In the genomic region with DNA sequence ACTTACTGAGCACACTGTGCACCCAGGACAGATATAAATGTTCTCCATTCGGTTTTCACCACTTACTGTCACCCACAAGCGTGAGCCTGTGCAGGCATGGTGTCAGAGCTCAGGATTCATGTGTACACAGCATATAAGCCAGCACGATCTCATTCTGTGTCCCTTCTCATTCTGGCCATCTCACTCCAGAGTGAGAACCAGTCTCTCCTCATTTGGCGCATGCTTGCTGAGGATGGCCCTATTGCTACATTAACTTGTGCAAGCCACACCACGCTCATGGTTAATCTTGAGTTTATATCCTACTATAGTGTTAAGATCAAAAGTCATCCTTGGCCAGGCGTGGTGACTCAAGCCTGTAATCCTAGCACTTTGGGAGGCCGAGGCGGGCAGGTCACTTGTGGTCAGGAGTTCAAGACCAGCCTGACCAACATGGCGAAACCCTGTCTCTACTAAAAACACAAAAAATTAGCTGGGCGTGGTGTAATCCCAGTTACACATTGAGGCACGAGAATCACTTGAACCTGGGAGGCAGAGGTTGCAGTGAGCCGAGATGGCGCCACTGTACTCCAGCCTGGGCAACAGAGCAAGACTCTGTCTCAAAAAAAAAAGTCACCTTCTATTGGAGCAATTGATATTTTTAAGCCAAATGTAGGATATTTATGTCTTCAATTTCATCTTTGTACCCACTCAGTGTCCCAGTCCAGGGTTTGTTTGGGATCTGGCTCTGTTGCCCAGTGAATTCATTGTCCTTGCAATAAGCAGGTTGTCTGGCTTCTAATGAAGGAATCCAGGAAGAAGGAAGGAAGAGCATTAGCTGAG, we compare ENCODE assay signal across 10 cellular contexts. TPM values are rescaled to one million over a fixed set of nuclear protein-coding genes. Genes with fewer than 3 reads are reported as not detected.
DNase-seq lines count a peak whose midpoint lies in the region; ATAC-seq and TF ChIP-seq lines count a peak whose summit lies in the region.
"Had no signal": no experiment of that assay in that cellular context is flagged by ENCODE, and none has a peak within 500 bp of the region (broad histone marks: within the 10 kb centered on the region; RNA-seq: fewer than 3 reads in every experiment).

No MANE protein-coding gene starts in this region.

- no peaks in the 10 kb centered on the region; a peak in 1 of 22 replicates for H4K20me1 ChIP-seq in BLaER1 treated with 17β-estradiol and CSF1 and Interleukin-3, amounts not matched to agents 10 nM and 100 nM

- H3K9me3 Mint-ChIP-seq in CD8-positive, alpha-beta T cell: no peaks in the 10 kb centered on the region
- no peaks in the 10 kb centered on the region for H3K9me3 Mint-ChIP-seq in T-cell
- H3K9me3 Mint-ChIP-seq in immature natural killer cell: no peaks in the 10 kb centered on the region

- intact Hi-C loops in CD8-positive, alpha-beta T cell (cut with DNase I, micrococcal nuclease): no loop called here

- H3K27ac Mint-ChIP-seq in CD8-positive, alpha-beta T cell: peak overlapping the region; percentile 75
- H3K27ac Mint-ChIP-seq in T-cell (peak overlapping the region; percentile 72 to 76), immature natural killer cell (peak overlapping the region; percentile 31 to 90 (median 84))

- peak overlapping the region; percentile 25 to 97 (median 83); a peak in 21 of 22 replicates for H3K4me2 ChIP-seq in BLaER1 treated with 17β-estradiol and CSF1 and Interleukin-3, amounts not matched to agents 10 nM and 100 nM

- TF ChIP-seq CTCF in CD8-positive, alpha-beta T cell (IDR thresholded peaks at IDR 0.05): no peak

- POLR2A ChIA-PET in CD8-positive, alpha-beta T cell (lab: Charles Lee): interaction anchor here (1.1 kb wide), 1 partner anchor 17 kb away, joined by 3 read pairs; no protein-coding TSS in a partner anchor
- POLR2A ChIA-PET in T-cell (lab: Charles Lee): interaction anchor here in 1 of 2 donors (1.3 kb wide), 1 partner anchor 14 kb away, joined by 5 read pairs; no protein-coding TSS in a partner anchor

- DNase-seq in CD8-positive, alpha-beta T cell: no peak
- DNase-seq in T-cell (no peak), immature natural killer cell (peak; percentile 29 to 46 (median 35)), NCI-H187 treated with DMSO at 0.1 percent for 48 hours (lab: John Stamatoyannopoulos, UW) (no peak), COLO829 (ENCODE audit: low spot score) (no peak)
- DNase-seq: brain microvascular endothelial cell, islet precursor cell had no signal

- no peak overlapping the region for H3K27ac ChIP-seq in BLaER1 treated with 17β-estradiol and CSF1 and Interleukin-3, amounts not matched to agents 10 nM and 100 nM
- H3K27ac ChIP-seq in CD8-positive, alpha-beta T cell (ENCODE audit: low read depth, low read length): no peak overlapping the region
- H3K27ac ChIP-seq: brain microvascular endothelial cell had no signal

- peaks cover 0 to 13% (median 0%) of the 10 kb centered on the region in 11 experiments; a peak in 2 of 22 replicates for H3K27me3 ChIP-seq in BLaER1 treated with 17β-estradiol and CSF1 and Interleukin-3, amounts not matched to agents 10 nM and 100 nM
- no peaks in the 10 kb centered on the region for H3K27me3 ChIP-seq in CD8-positive, alpha-beta T cell (ENCODE audit: insufficient read depth, low read length)
- H3K27me3 ChIP-seq: brain microvascular endothelial cell had no signal

- no peak overlapping the region for H3K4me3 ChIP-seq in BLaER1 treated with 17β-estradiol and CSF1 and Interleukin-3, amounts not matched to agents 10 nM and 100 nM
- no peak overlapping the region for H3K4me3 ChIP-seq in CD8-positive, alpha-beta T cell (ENCODE audit: low read depth, low read length)

- H3K36me3 ChIP-seq in BLaER1 treated with 17β-estradiol and CSF1 and Interleukin-3, amounts not matched to agents 10 nM and 100 nM: no peaks in the 10 kb centered on the region
- no peaks in the 10 kb centered on the region for H3K36me3 ChIP-seq in CD8-positive, alpha-beta T cell (ENCODE audit: insufficient read depth, low read length)
- H3K36me3 ChIP-seq: brain microvascular endothelial cell had no signal

- no peak overlapping the region for H3K9ac ChIP-seq in BLaER1 treated with 17β-estradiol and CSF1 and Interleukin-3, amounts not matched to agents 10 nM and 100 nM

- no peaks in the 10 kb centered on the region for H3K9me3 ChIP-seq in BLaER1 treated with 17β-estradiol and CSF1 and Interleukin-3, amounts not matched to agents 10 nM and 100 nM (replicated peaks in 1 of 11)
- no peaks in the 10 kb centered on the region for H3K9me3 ChIP-seq in CD8-positive, alpha-beta T cell (ENCODE audit: low read length)

- H3K4me3 Mint-ChIP-seq in CD8-positive, alpha-beta T cell: no peak overlapping the region
- H3K4me3 Mint-ChIP-seq in T-cell (no peak overlapping the region), immature natural killer cell (peak overlapping the region; percentile 28 to 80 (median 64))

- H3K4me1 Mint-ChIP-seq in CD8-positive, alpha-beta T cell (ENCODE audit: low read depth): peaks cover 52% of the 10 kb centered on the region
- H3K4me1 Mint-ChIP-seq in T-cell (peaks cover 51 to 59% (median 52%) of the 10 kb centered on the region in 3 donors), immature natural killer cell (peaks cover 71 to 75% of the 10 kb centered on the region in 2 donors)

- no peak for ATAC-seq in CD8-positive, alpha-beta T cell
- ATAC-seq in T-cell (replicated peaks in 1 of 4) (no peak), HG02623 (IDR thresholded peaks at IDR 0.05; ENCODE audit: unreplicated experiment) (no peak)

- CTCF ChIA-PET in CD8-positive, alpha-beta T cell (lab: Charles Lee): no interaction called here
- CTCF ChIA-PET in T-cell (lab: Charles Lee): interaction anchor here in 1 of 2 donors (0.8 kb wide), 1 partner anchor 264 kb away, joined by 3 read pairs; no protein-coding TSS in a partner anchor

- peaks cover 47 to 89% (median 75%) of the 10 kb centered on the region in 10 experiments for H3K4me1 ChIP-seq in BLaER1 treated with 17β-estradiol and CSF1 and Interleukin-3, amounts not matched to agents 10 nM and 100 nM
- peaks cover 39% of the 10 kb centered on the region for H3K4me1 ChIP-seq in CD8-positive, alpha-beta T cell (ENCODE audit: insufficient read depth, low read length)

- H3K36me3 Mint-ChIP-seq in CD8-positive, alpha-beta T cell: no peaks in the 10 kb centered on the region
- H3K36me3 Mint-ChIP-seq in T-cell: no peaks in the 10 kb centered on the region
- H3K36me3 Mint-ChIP-seq in immature natural killer cell: no peaks in the 10 kb centered on the region

- no peaks in the 10 kb centered on the region for H3K27me3 Mint-ChIP-seq in CD8-positive, alpha-beta T cell (ENCODE audit: low read depth)
- no peaks in the 10 kb centered on the region for H3K27me3 Mint-ChIP-seq in T-cell
- H3K27me3 Mint-ChIP-seq in immature natural killer cell (ENCODE audit: low read depth in 3 of 3): peaks cover 0 to 9% (median 2%) of the 10 kb centered on the region in 3 donors

RNA-seq across cellular contexts. Expression of gene SOCS1, which starts 20.9 kb away (rescaled TPM):
- total RNA-seq in CD8-positive, alpha-beta T cell: 10 to 100 TPM; 74.5 to 75.6 TPM
- 10 to 100 TPM; 49.2 to 67.2 (median 54.5) TPM for total RNA-seq in T-cell
- polyA plus RNA-seq in immature natural killer cell: 10 to 100 TPM; 14.0 to 24.4 (median 14.5) TPM

RNA-seq across cellular contexts. Expression of gene TNP2, which starts 34.0 kb away (rescaled TPM):
- total RNA-seq in CD8-positive, alpha-beta T cell: not detected
- total RNA-seq in T-cell: not detected
- polyA plus RNA-seq in immature natural killer cell: not detected
- total RNA-seq: temporal lobe had no signal

RNA-seq across cellular contexts. Expression of gene PRM3, which starts 38.3 kb away (rescaled TPM):
- not detected for total RNA-seq in CD8-positive, alpha-beta T cell
- not detected for total RNA-seq in T-cell
- polyA plus RNA-seq in immature natural killer cell: not detected
- total RNA-seq: temporal lobe had no signal

RNA-seq across cellular contexts. Expression of gene PRM2, which starts 41.2 kb away (rescaled TPM):
- not detected for total RNA-seq in CD8-positive, alpha-beta T cell
- total RNA-seq in T-cell: not detected
- not detected for polyA plus RNA-seq in immature natural killer cell
- total RNA-seq: temporal lobe had no signal

RNA-seq across cellular contexts. Expression of gene PRM1, which starts 46.0 kb away (rescaled TPM):
- total RNA-seq in CD8-positive, alpha-beta T cell: not detected
- not detected for total RNA-seq in T-cell
- not detected for polyA plus RNA-seq in immature natural killer cell
- total RNA-seq: temporal lobe had no signal

Comparison
In these comparisons a context has a peak if more than half of its experiments do, and no peak if none do; other contexts are left out.
1. DNase-seq: peak in immature natural killer cell (3 of 3); none in CD8-positive, alpha-beta T cell (0 of 7), T-cell (0 of 34), NCI-H187 treated with DMSO at 0.1 percent for 48 hours (single experiment) and COLO829 (single experiment).
2. H3K4me3 Mint-ChIP-seq: peak in immature natural killer cell (5 of 5); none in CD8-positive, alpha-beta T cell (single experiment) and T-cell (0 of 3).
3. Peak in every context shown above with its lines, with median percentiles within 50 percentile points of each other: H3K27ac Mint-ChIP-seq.